Comparison of ENCODE assay signal across 1 cellular context in the genomic region with DNA sequence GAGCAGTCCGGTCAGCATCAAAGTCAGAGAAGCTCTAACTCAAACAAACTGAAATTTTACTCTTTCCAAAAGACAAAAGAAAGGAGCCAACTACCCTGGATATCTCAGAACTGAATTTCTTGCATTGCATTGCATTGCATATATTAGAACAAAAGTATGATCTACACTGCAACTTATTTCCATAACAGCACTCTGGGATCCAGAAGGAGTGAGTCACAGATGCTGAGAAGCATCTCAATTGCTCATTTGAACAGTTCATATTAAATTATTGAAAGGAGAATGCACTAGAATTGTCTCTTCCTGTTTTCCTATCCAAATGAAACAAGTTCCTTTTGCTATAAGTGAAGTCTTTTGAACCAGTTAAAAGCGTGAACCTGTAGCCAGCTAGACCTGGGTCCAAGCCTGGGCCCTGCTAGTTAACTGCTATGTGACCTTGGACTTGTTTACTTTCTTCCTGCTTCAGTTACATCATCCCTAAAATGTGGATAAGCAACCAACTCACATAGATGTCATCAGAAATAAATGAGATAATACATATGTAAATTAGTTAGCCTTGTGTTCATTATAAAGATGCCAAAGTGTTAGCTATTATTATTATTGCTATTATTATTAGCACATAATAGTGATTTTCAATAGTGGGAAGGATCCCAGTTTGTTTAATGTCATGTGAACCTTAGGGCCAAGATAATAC.
TF ChIP-seq lines count a peak whose summit lies in the region.

No MANE protein-coding gene starts in this region.

TF ChIP-seq in IMR-90, 13 proteins besides CTCF, POLR2A, EP300 and RAD21 (continued from another document):
- TF ChIP-seq, protein P1, sequence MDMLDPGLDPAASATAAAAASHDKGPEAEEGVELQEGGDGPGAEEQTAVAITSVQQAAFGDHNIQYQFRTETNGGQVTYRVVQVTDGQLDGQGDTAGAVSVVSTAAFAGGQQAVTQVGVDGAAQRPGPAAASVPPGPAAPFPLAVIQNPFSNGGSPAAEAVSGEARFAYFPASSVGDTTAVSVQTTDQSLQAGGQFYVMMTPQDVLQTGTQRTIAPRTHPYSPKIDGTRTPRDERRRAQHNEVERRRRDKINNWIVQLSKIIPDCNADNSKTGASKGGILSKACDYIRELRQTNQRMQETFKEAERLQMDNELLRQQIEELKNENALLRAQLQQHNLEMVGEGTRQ (IDR thresholded peaks at IDR 0.05; ENCODE audit: low read depth, low read length) = no peak
- TF ChIP-seq SMC3 (IDR thresholded peaks at IDR 0.05; ENCODE audit: low read depth, low read length) (no peak), NFE2L2 (IDR thresholded peaks at IDR 0.05; ENCODE audit: low read depth, low read length) (no peak), CEBPB (IDR thresholded peaks at IDR 0.05; ENCODE audit: low read depth, low read length) (0 out of 2 replicates have a peak, but pooled peaks have one; percentile 4)
TF ChIP-seq in IMR-90: peak in this region for 1.
